In genomic region chr15:65184944-65185717, GRCh38 we compare ENCODE assay signal across 1 cellular context.
TF ChIP-seq lines count a peak whose summit lies in the region.

TSS of gene CLPX (minus strand) at chr15:65185342. CDS start at chr15:65185153, 189 bp downstream.

TF ChIP-seq in A549, 52 proteins besides CTCF, POLR2A, EP300 and RAD21 (continued from another document):
- TF ChIP-seq PBX3 (IDR thresholded peaks at IDR 0.05) (no peak; the same call in 1 of the 2 replicates), HOXB13 (CRISPR knock-in tag; IDR thresholded peaks at IDR 0.05; ENCODE audit: low read depth) (no peak), EHMT2 (IDR thresholded peaks at IDR 0.05; ENCODE audit: low read depth) (no peak), MYC (IDR thresholded peaks at IDR 0.05; ENCODE audit: borderline replicate concordance, low read length) (peak; percentile 43; the same call in 1 of the 2 replicates), HDAC2 (IDR thresholded peaks at IDR 0.05) (no peak), RFX5 (IDR thresholded peaks at IDR 0.05) (no peak), MAZ (IDR thresholded peaks at IDR 0.05; ENCODE audit: borderline replicate concordance, low read depth, low read length) (0 out of 2 replicates have a peak, but pooled peaks have one; percentile 83), NR3C1 (IDR thresholded peaks at IDR 0.05) (no peak), CBX2 (IDR thresholded peaks at IDR 0.05; ENCODE audit: borderline replicate concordance, low read depth) (no peak), ATOH8 (CRISPR knock-in tag; IDR thresholded peaks at IDR 0.05; ENCODE audit: low read depth) (no peak), HOXB5 (CRISPR knock-in tag; IDR thresholded peaks at IDR 0.05) (no peak)
TF ChIP-seq in A549: peak in this region for 14.
